ENCODE assay signal across 8 cellular contexts in genomic region chr1:3611170-3612019, GRCh38. TPM values are rescaled to one million over a fixed set of nuclear protein-coding genes. Genes with fewer than 3 reads are reported as not detected.
A peak's percentile ranks its signal among the peaks of the same experiment; 100 is the strongest.
DNase-seq lines count a peak whose midpoint lies in the region; ATAC-seq, FAIRE-seq and TF ChIP-seq lines count a peak whose summit lies in the region.

A gene with protein sequence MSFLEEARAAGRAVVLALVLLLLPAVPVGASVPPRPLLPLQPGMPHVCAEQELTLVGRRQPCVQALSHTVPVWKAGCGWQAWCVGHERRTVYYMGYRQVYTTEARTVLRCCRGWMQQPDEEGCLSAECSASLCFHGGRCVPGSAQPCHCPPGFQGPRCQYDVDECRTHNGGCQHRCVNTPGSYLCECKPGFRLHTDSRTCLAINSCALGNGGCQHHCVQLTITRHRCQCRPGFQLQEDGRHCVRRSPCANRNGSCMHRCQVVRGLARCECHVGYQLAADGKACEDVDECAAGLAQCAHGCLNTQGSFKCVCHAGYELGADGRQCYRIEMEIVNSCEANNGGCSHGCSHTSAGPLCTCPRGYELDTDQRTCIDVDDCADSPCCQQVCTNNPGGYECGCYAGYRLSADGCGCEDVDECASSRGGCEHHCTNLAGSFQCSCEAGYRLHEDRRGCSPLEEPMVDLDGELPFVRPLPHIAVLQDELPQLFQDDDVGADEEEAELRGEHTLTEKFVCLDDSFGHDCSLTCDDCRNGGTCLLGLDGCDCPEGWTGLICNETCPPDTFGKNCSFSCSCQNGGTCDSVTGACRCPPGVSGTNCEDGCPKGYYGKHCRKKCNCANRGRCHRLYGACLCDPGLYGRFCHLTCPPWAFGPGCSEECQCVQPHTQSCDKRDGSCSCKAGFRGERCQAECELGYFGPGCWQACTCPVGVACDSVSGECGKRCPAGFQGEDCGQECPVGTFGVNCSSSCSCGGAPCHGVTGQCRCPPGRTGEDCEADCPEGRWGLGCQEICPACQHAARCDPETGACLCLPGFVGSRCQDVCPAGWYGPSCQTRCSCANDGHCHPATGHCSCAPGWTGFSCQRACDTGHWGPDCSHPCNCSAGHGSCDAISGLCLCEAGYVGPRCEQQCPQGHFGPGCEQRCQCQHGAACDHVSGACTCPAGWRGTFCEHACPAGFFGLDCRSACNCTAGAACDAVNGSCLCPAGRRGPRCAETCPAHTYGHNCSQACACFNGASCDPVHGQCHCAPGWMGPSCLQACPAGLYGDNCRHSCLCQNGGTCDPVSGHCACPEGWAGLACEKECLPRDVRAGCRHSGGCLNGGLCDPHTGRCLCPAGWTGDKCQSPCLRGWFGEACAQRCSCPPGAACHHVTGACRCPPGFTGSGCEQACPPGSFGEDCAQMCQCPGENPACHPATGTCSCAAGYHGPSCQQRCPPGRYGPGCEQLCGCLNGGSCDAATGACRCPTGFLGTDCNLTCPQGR (N-terminal part only) (minus strand): TSS chr1:3611508. CDS start chr1:3611268, 240 bp downstream.

- FAIRE-seq in D721Med (lab: Jason Lieb, UNC) = no peak

- ATAC-seq in esophagus mucosa = peak; percentile 25
- ATAC-seq in omental fat pad (ENCODE audit: low FRiP score) = peak; percentile 76
- ATAC-seq in thoracic aorta (ENCODE audit: insufficient number of reproducible peaks, low FRiP score, low read depth) = no peak
- no peak for ATAC-seq in GM21381 (IDR thresholded peaks at IDR 0.05; ENCODE audit: unreplicated experiment)

- H3K4me1 ChIP-seq in thoracic aorta (ENCODE audit: control insufficient read depth in 1 of 2, low read depth in 2 of 2) = peaks cover 12 to 13% of the 10 kb centered on the region in 2 donors

- DNase-seq in D721Med (ENCODE audit: insufficient read length, low spot score) (peak; percentile 61), NCI-H2171 (lab: John Stamatoyannopoulos, UW) (peak; percentile 91), activated T-cell treated with anti-CD3 and anti-CD28 coated beads for 1 hour (ENCODE audit: low read depth) (peak; percentile 56), omental fat pad (ENCODE audit: low spot score) (peak; percentile 44), thoracic aorta (ENCODE audit: low spot score) (no peak), NCI-H1930 (lab: John Stamatoyannopoulos, UW) (no peak)

- no peaks in the 10 kb centered on the region for H3K9me3 ChIP-seq in thoracic aorta

- H3K27ac ChIP-seq in thoracic aorta = no peak within 1 kb of the TSS

- H3K36me3 ChIP-seq in thoracic aorta = no peaks in the 10 kb centered on the region

- peak within 1 kb of the TSS; percentile 67 for H3K4me3 ChIP-seq in thoracic aorta

- no peaks in the 10 kb centered on the region for H3K27me3 ChIP-seq in thoracic aorta (replicated peaks; ENCODE audit: insufficient read depth)

- no peak for TF ChIP-seq CTCF in D721Med (IDR thresholded peaks at IDR 0.05; ENCODE audit: insufficient read depth, missing control alignments)
- TF ChIP-seq CTCF in omental fat pad (IDR thresholded peaks at IDR 0.05) = no peak
- TF ChIP-seq CTCF in thoracic aorta (IDR thresholded peaks at IDR 0.05) = no peak

RNA-seq across cellular contexts. Expression of the gene that starts here (rescaled TPM):
- total RNA-seq in esophagus mucosa (12.5 TPM), omental fat pad (10 to 100 TPM; 13.2 to 60.1 (median 21.9) TPM), thoracic aorta (100 to 1,000 TPM; 273 to 304 TPM)

Comparison
In these comparisons a context has a peak if more than half of its experiments do, and no peak if none do; other contexts are left out.
1. RNA of the gene that starts here (total RNA-seq): 273 to 304 TPM in thoracic aorta; 13.2 to 60.1 TPM in omental fat pad and 12.5 TPM in esophagus mucosa (single experiment); every median in the first group is over 4 times any median in the second.
2. DNase-seq: peak in D721Med (single experiment), NCI-H2171 (single experiment), activated T-cell treated with anti-CD3 and anti-CD28 coated beads for 1 hour (single experiment) and omental fat pad (single experiment); none in thoracic aorta (single experiment) and NCI-H1930 (0 of 2).
3. ATAC-seq: peak in esophagus mucosa (single experiment) and omental fat pad (single experiment); none in thoracic aorta (single experiment) and GM21381 (single experiment).